8 cellular contexts compared by ENCODE assay signal in genomic region chr12:41106315-41106714, GRCh38.
"Had no signal": no experiment of that assay in that cellular context is flagged by ENCODE, and none has a peak within 500 bp of the region (broad histone marks: within the 10 kb centered on the region; RNA-seq: fewer than 3 reads in every experiment).

No MANE protein-coding gene starts in this region.

- H3K9me3 ChIP-seq: HAP-1 had no signal

- H3K36me3 Mint-ChIP-seq: IgD-negative memory B cell had no signal

- H3K27ac Mint-ChIP-seq: HFFc6, IgD-negative memory B cell had no signal

- H3K27me3 Mint-ChIP-seq: IgD-negative memory B cell had no signal

- ATAC-seq: HCT116 had no signal

- H3K4me1 ChIP-seq: HAP-1 had no signal

- H3K36me3 ChIP-seq: HAP-1 had no signal

- H3K4me3 Mint-ChIP-seq: HFFc6, IgD-negative memory B cell had no signal

- H3K4me3 ChIP-seq: HAP-1 had no signal

- H3K4me1 Mint-ChIP-seq: IgD-negative memory B cell had no signal

- DNase-seq: GOT3, H7, HFFc6, KBM-7 had no signal

- H3K27ac ChIP-seq: HL-60 had no signal
